16 cellular contexts compared by ENCODE assay signal in the genomic region with DNA sequence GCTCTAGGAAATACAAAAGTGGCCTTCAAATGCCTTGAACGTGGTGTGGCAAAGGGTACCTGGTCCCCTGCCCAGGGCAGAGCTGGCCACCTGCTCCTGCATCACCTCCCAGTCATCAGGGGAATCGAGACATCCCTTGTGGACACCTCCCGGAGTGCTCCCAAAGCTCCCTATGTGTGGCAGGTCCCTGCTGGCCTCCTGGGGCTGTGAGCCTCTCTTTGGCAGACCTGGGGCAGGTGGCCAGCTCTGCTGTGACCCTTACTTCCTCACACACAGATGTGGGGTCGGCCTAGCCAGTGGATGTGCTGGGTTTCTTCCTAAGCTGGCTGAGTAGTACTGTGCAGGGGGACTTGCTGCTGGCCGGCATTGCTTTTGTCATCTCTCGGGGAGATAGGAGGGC.
DNase-seq lines count a peak whose midpoint lies in the region; ATAC-seq and TF ChIP-seq lines count a peak whose summit lies in the region.
"Had no signal": no experiment of that assay in that cellular context is flagged by ENCODE, and none has a peak within 500 bp of the region (broad histone marks: within the 10 kb centered on the region; RNA-seq: fewer than 3 reads in every experiment).

No MANE protein-coding gene starts in this region.

- intact Hi-C loops in CD8-positive, alpha-beta T cell (cut with DNase I, micrococcal nuclease), result loop anchor here in 1 of 2 experiments (1.0 to 2.0 kb wide), 3 partner anchors 11 to 87 kb away; partner anchors contain the start of gene ITPKB
- intact Hi-C loops in activated T-helper 1 cell treated with anti-CD3 and anti-CD28 coated beads, Interleukin-12 subunit alpha, Interleukin-12 subunit beta, Interleukin-2, Interleukin-4 antibody, amounts not matched to agents 30 ng/mL and 10 ng/mL and 1 ng/mL, durations not matched to agents 14 hours and 24 hours and 36 hours (cut with micrococcal nuclease), result loop anchor here (1.0 kb wide), 3 partner anchors 9 to 23 kb away; no protein-coding TSS in a partner anchor
- intact Hi-C loops in naive thymus-derived CD4-positive, alpha-beta T cell (cut with micrococcal nuclease), result loop anchor here (1.0 to 2.0 kb wide), 7 partner anchors 7 to 51 kb away; no protein-coding TSS in a partner anchor

- H3K4me1 ChIP-seq in CD8-positive, alpha-beta T cell (ENCODE audit: insufficient read depth, low read length), result peaks cover 24% of the 10 kb centered on the region
- H3K4me1 ChIP-seq in naive thymus-derived CD4-positive, alpha-beta T cell (ENCODE audit: control insufficient read depth in 2 of 2, insufficient read depth in 2 of 2, low read length in 2 of 2), result peaks cover 5 to 22% of the 10 kb centered on the region in 2 donors
- H3K4me1 ChIP-seq: BLaER1 had no signal

- H3K4me1 Mint-ChIP-seq in activated T-cell treated with anti-CD3 and anti-CD28 coated beads, Interleukin-2, amount 50 U/mL, for 72 hours (ENCODE audit: low read depth), result peaks cover 34% of the 10 kb centered on the region
- H3K4me1 Mint-ChIP-seq in CD8-positive, alpha-beta T cell (ENCODE audit: low read depth), result peaks cover 31% of the 10 kb centered on the region
- peaks cover 19% of the 10 kb centered on the region for H3K4me1 Mint-ChIP-seq in activated T-helper 1 cell treated with anti-CD3 and anti-CD28 coated beads, Interleukin-12 subunit alpha, Interleukin-12 subunit beta, Interleukin-2, Interleukin-4 antibody, amounts not matched to agents 30 ng/mL and 10 ng/mL and 1 ng/mL, durations not matched to agents 14 hours and 24 hours and 36 hours (ENCODE audit: low read depth)
- peaks cover 0 to 80% (median 36%) of the 10 kb centered on the region in 7 donors for H3K4me1 Mint-ChIP-seq in naive thymus-derived CD4-positive, alpha-beta T cell

- H3K9me3 Mint-ChIP-seq in activated T-cell treated with anti-CD3 and anti-CD28 coated beads, Interleukin-2, amount 50 U/mL, for 72 hours, result no peaks in the 10 kb centered on the region
- H3K9me3 Mint-ChIP-seq in CD8-positive, alpha-beta T cell, result no peaks in the 10 kb centered on the region
- H3K9me3 Mint-ChIP-seq in activated T-helper 1 cell treated with anti-CD3 and anti-CD28 coated beads, Interleukin-12 subunit alpha, Interleukin-12 subunit beta, Interleukin-2, Interleukin-4 antibody, amounts not matched to agents 30 ng/mL and 10 ng/mL and 1 ng/mL, durations not matched to agents 14 hours and 24 hours and 36 hours, result no peaks in the 10 kb centered on the region
- no peaks in the 10 kb centered on the region for H3K9me3 Mint-ChIP-seq in naive thymus-derived CD4-positive, alpha-beta T cell
- H3K9me3 Mint-ChIP-seq: activated CD4-positive, alpha-beta memory T cell treated with anti-CD3 and anti-CD28 coated beads for 36 hours had no signal

- no peak for DNase-seq in activated T-cell treated with anti-CD3 and anti-CD28 coated beads, Interleukin-2, amount 50 U/mL, for 72 hours
- no peak for DNase-seq in activated T-cell treated with anti-CD3 and anti-CD28 coated beads, Interleukin-2, amount 50 U/mL, for 48 hours
- DNase-seq in CD8-positive, alpha-beta T cell, result peak in 1 of 7 experiments; percentile 18
- no peak for DNase-seq in activated T-helper 1 cell treated with anti-CD3 and anti-CD28 coated beads, Interleukin-12 subunit alpha, Interleukin-12 subunit beta, Interleukin-2, Interleukin-4 antibody, amounts not matched to agents 30 ng/mL and 10 ng/mL and 1 ng/mL, durations not matched to agents 14 hours and 24 hours and 36 hours (ENCODE audit: low spot score)
- DNase-seq in naive thymus-derived CD4-positive, alpha-beta T cell, result no peak
- no peak for DNase-seq in GM19240 (ENCODE audit: insufficient read length, low spot score)
- DNase-seq: activated CD4-positive, alpha-beta memory T cell treated with anti-CD3 and anti-CD28 coated beads for 36 hours; activated T-cell treated with anti-CD3 and anti-CD28 coated beads, Interleukin-2, amount 50 U/mL, for 1 hour; H7; NCI-H1417; NCI-H2081 treated with DMSO at 0.1 percent for 48 hours had no signal

- CTCF ChIA-PET in CD8-positive, alpha-beta T cell (lab: Charles Lee), result interaction anchor here (0.7 to 7.7 kb wide), 9 partner anchors 12 to 204 kb away, joined by 3 to 61 read pairs (median 4); no protein-coding TSS in a partner anchor
- CTCF ChIA-PET in naive thymus-derived CD4-positive, alpha-beta T cell (lab: Charles Lee), result interaction anchor here (0.7 to 5.6 kb wide), 3 partner anchors 9 to 176 kb away, joined by 3 to 28 read pairs (median 5); no protein-coding TSS in a partner anchor

- H3K36me3 Mint-ChIP-seq in activated T-cell treated with anti-CD3 and anti-CD28 coated beads, Interleukin-2, amount 50 U/mL, for 72 hours (ENCODE audit: insufficient read depth in 2 of 2), result peaks cover 5% of the 10 kb centered on the region in 2 donors
- H3K36me3 Mint-ChIP-seq in CD8-positive, alpha-beta T cell, result peaks cover 41% of the 10 kb centered on the region
- peaks cover 15% of the 10 kb centered on the region for H3K36me3 Mint-ChIP-seq in activated T-helper 1 cell treated with anti-CD3 and anti-CD28 coated beads, Interleukin-12 subunit alpha, Interleukin-12 subunit beta, Interleukin-2, Interleukin-4 antibody, amounts not matched to agents 30 ng/mL and 10 ng/mL and 1 ng/mL, durations not matched to agents 14 hours and 24 hours and 36 hours (ENCODE audit: low read depth)
- H3K36me3 Mint-ChIP-seq in naive thymus-derived CD4-positive, alpha-beta T cell, result peaks cover 7 to 23% (median 9%) of the 10 kb centered on the region in 5 donors

- peaks cover 19% of the 10 kb centered on the region for H3K36me3 ChIP-seq in CD8-positive, alpha-beta T cell (ENCODE audit: insufficient read depth, low read length)
- H3K36me3 ChIP-seq in naive thymus-derived CD4-positive, alpha-beta T cell (ENCODE audit: control insufficient read depth in 2 of 3, insufficient read depth in 3 of 3, low read length in 3 of 3), result peaks cover 11 to 18% (median 13%) of the 10 kb centered on the region in 3 experiments
- H3K36me3 ChIP-seq: right lobe of liver had no signal

- no peak overlapping the region for H3K27ac ChIP-seq in CD8-positive, alpha-beta T cell (ENCODE audit: low read depth, low read length)
- no peak overlapping the region for H3K27ac ChIP-seq in naive thymus-derived CD4-positive, alpha-beta T cell (ENCODE audit: low read depth, low read length)
- H3K27ac ChIP-seq: coronary artery, right lobe of liver had no signal

- H3K9me3 ChIP-seq in CD8-positive, alpha-beta T cell (ENCODE audit: low read length), result no peaks in the 10 kb centered on the region
- H3K9me3 ChIP-seq in naive thymus-derived CD4-positive, alpha-beta T cell (ENCODE audit: control insufficient read depth in 2 of 3, low read length in 3 of 3), result no peaks in the 10 kb centered on the region
- H3K9me3 ChIP-seq: BLaER1, right lobe of liver had no signal

- no peak overlapping the region for H3K4me3 ChIP-seq in CD8-positive, alpha-beta T cell (ENCODE audit: low read depth, low read length)
- no peak overlapping the region for H3K4me3 ChIP-seq in naive thymus-derived CD4-positive, alpha-beta T cell (ENCODE audit: low read length)
- H3K4me3 ChIP-seq: BLaER1, coronary artery, right lobe of liver had no signal

- H3K27ac Mint-ChIP-seq in activated T-cell treated with anti-CD3 and anti-CD28 coated beads, Interleukin-2, amount 50 U/mL, for 72 hours, result no peak overlapping the region
- H3K27ac Mint-ChIP-seq in CD8-positive, alpha-beta T cell, result no peak overlapping the region
- no peak overlapping the region for H3K27ac Mint-ChIP-seq in activated T-helper 1 cell treated with anti-CD3 and anti-CD28 coated beads, Interleukin-12 subunit alpha, Interleukin-12 subunit beta, Interleukin-2, Interleukin-4 antibody, amounts not matched to agents 30 ng/mL and 10 ng/mL and 1 ng/mL, durations not matched to agents 14 hours and 24 hours and 36 hours
- peak overlapping the region in 1 of 9 donors; percentile 95 for H3K27ac Mint-ChIP-seq in naive thymus-derived CD4-positive, alpha-beta T cell
- H3K27ac Mint-ChIP-seq: activated CD4-positive, alpha-beta memory T cell treated with anti-CD3 and anti-CD28 coated beads for 36 hours had no signal

- H3K4me3 Mint-ChIP-seq in activated T-cell treated with anti-CD3 and anti-CD28 coated beads, Interleukin-2, amount 50 U/mL, for 72 hours, result peak overlapping the region; percentile 92 to 97
- peak overlapping the region; percentile 73 for H3K4me3 Mint-ChIP-seq in CD8-positive, alpha-beta T cell
- peak overlapping the region; percentile 19 for H3K4me3 Mint-ChIP-seq in activated T-helper 1 cell treated with anti-CD3 and anti-CD28 coated beads, Interleukin-12 subunit alpha, Interleukin-12 subunit beta, Interleukin-2, Interleukin-4 antibody, amounts not matched to agents 30 ng/mL and 10 ng/mL and 1 ng/mL, durations not matched to agents 14 hours and 24 hours and 36 hours
- peak overlapping the region in 7 of 10 donors; percentile 18 to 89 (median 87) for H3K4me3 Mint-ChIP-seq in naive thymus-derived CD4-positive, alpha-beta T cell

- TF ChIP-seq CTCF in CD8-positive, alpha-beta T cell (IDR thresholded peaks at IDR 0.05), result no peak

- ATAC-seq in activated T-cell treated with anti-CD3 and anti-CD28 coated beads, Interleukin-2, amount 50 U/mL, for 72 hours (replicated peaks in 1 of 2), result no peak
- ATAC-seq in CD8-positive, alpha-beta T cell, result no peak
- no peak for ATAC-seq in naive thymus-derived CD4-positive, alpha-beta T cell
- ATAC-seq in GM19023 (IDR thresholded peaks at IDR 0.05; ENCODE audit: unreplicated experiment) (no peak), HG03442 (IDR thresholded peaks at IDR 0.05; ENCODE audit: unreplicated experiment) (no peak)

- H3K27me3 ChIP-seq in CD8-positive, alpha-beta T cell (ENCODE audit: insufficient read depth, low read length), result no peaks in the 10 kb centered on the region
- no peaks in the 10 kb centered on the region for H3K27me3 ChIP-seq in naive thymus-derived CD4-positive, alpha-beta T cell (ENCODE audit: control insufficient read depth in 2 of 2, insufficient read depth in 2 of 2, low read length in 2 of 2)
- H3K27me3 ChIP-seq: BLaER1, right lobe of liver had no signal

- H3K27me3 Mint-ChIP-seq in activated T-cell treated with anti-CD3 and anti-CD28 coated beads, Interleukin-2, amount 50 U/mL, for 72 hours (ENCODE audit: low read depth), result no peaks in the 10 kb centered on the region
- no peaks in the 10 kb centered on the region for H3K27me3 Mint-ChIP-seq in CD8-positive, alpha-beta T cell (ENCODE audit: low read depth)
- no peaks in the 10 kb centered on the region for H3K27me3 Mint-ChIP-seq in activated T-helper 1 cell treated with anti-CD3 and anti-CD28 coated beads, Interleukin-12 subunit alpha, Interleukin-12 subunit beta, Interleukin-2, Interleukin-4 antibody, amounts not matched to agents 30 ng/mL and 10 ng/mL and 1 ng/mL, durations not matched to agents 14 hours and 24 hours and 36 hours (ENCODE audit: insufficient read depth)
- H3K27me3 Mint-ChIP-seq in naive thymus-derived CD4-positive, alpha-beta T cell, result no peaks in the 10 kb centered on the region
- H3K27me3 Mint-ChIP-seq: activated CD4-positive, alpha-beta memory T cell treated with anti-CD3 and anti-CD28 coated beads for 36 hours had no signal

- POLR2A ChIA-PET in CD8-positive, alpha-beta T cell (lab: Charles Lee), result interaction anchor here (1.2 to 3.1 kb wide), 8 partner anchors 15 to 84 kb away, joined by 3 to 12 read pairs (median 4); no protein-coding TSS in a partner anchor
- POLR2A ChIA-PET in naive thymus-derived CD4-positive, alpha-beta T cell (lab: Charles Lee), result interaction anchor here (1.5 to 17.1 kb wide), 5 partner anchors 10 to 83 kb away, joined by 4 to 276 read pairs (median 24); no protein-coding TSS in a partner anchor

Comparison
In these comparisons a context has a peak if more than half of its experiments do, and no peak if none do; other contexts are left out.
1. H3K4me3 Mint-ChIP-seq: peak in every context shown above with its lines; median percentile 94 in activated T-cell treated with anti-CD3 and anti-CD28 coated beads, Interleukin-2, amount 50 U/mL, for 72 hours; 87 in naive thymus-derived CD4-positive, alpha-beta T cell; 73 in CD8-positive, alpha-beta T cell; 19 in activated T-helper 1 cell treated with anti-CD3 and anti-CD28 coated beads, Interleukin-12 subunit alpha, Interleukin-12 subunit beta, Interleukin-2, Interleukin-4 antibody, amounts not matched to agents 30 ng/mL and 10 ng/mL and 1 ng/mL, durations not matched to agents 14 hours and 24 hours and 36 hours.